ENCODE assay signal across 11 cellular contexts in the genomic region with DNA sequence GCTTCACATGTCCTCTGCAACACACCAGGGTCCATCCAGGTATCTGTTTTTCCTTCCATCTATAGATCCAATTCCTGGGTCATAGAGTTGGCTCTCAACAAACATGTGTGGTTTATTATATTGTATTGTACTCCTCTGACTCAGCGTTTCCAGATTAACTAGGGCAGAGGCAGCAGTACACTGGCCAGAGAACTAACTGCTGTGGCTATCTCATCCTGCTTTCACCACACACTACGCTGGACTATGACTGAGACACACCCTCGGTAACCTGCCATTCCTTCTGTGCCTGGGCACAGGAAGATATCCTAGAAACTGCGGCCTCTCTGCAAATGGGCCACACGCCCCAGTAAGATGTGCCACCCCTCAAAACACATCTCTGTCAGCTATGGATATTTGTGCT.
A peak's percentile ranks its signal among the peaks of the same experiment; 100 is the strongest.
DNase-seq lines count a peak whose midpoint lies in the region; ATAC-seq and TF ChIP-seq lines count a peak whose summit lies in the region.
"Had no signal": no experiment of that assay in that cellular context is flagged by ENCODE, and none has a peak within 500 bp of the region (broad histone marks: within the 10 kb centered on the region; RNA-seq: fewer than 3 reads in every experiment).

No MANE protein-coding gene starts in this region.

- no peak for TF ChIP-seq EP300 in upper lobe of left lung (IDR thresholded peaks at IDR 0.05)

- ATAC-seq in WTC11: no peak
- ATAC-seq in left cardiac atrium: peak; percentile 93 to 94
- ATAC-seq in upper lobe of left lung (ENCODE audit: low FRiP score in 2 of 2): peak; percentile 26 to 54
- ATAC-seq in naive thymus-derived CD4-positive, alpha-beta T cell: no peak

- 0 out of 2 replicates have a peak overlapping the region, but pooled peaks have one; percentile 3 for H3K27ac Mint-ChIP-seq in WTC11
- no peak overlapping the region for H3K27ac Mint-ChIP-seq in naive thymus-derived CD4-positive, alpha-beta T cell

- no peak overlapping the region for H3K4me3 ChIP-seq in upper lobe of left lung
- no peak overlapping the region for H3K4me3 ChIP-seq in naive thymus-derived CD4-positive, alpha-beta T cell (ENCODE audit: low read length)

- TF ChIP-seq POLR2A in upper lobe of left lung (IDR thresholded peaks at IDR 0.05): no peak

- peaks cover 4 to 15% (median 8%) of the 10 kb centered on the region in 4 donors for H3K4me1 ChIP-seq in upper lobe of left lung
- H3K4me1 ChIP-seq in naive thymus-derived CD4-positive, alpha-beta T cell (ENCODE audit: control insufficient read depth in 2 of 2, insufficient read depth in 2 of 2, low read length in 2 of 2): no peaks in the 10 kb centered on the region

- H3K36me3 Mint-ChIP-seq in WTC11: no peaks in the 10 kb centered on the region
- H3K36me3 Mint-ChIP-seq in naive thymus-derived CD4-positive, alpha-beta T cell: no peaks in the 10 kb centered on the region

- no peaks in the 10 kb centered on the region for H3K9me3 Mint-ChIP-seq in WTC11
- no peaks in the 10 kb centered on the region for H3K9me3 Mint-ChIP-seq in naive thymus-derived CD4-positive, alpha-beta T cell

- no peaks in the 10 kb centered on the region for H3K27me3 ChIP-seq in upper lobe of left lung
- no peaks in the 10 kb centered on the region for H3K27me3 ChIP-seq in naive thymus-derived CD4-positive, alpha-beta T cell (ENCODE audit: control insufficient read depth in 2 of 2, insufficient read depth in 2 of 2, low read length in 2 of 2)

- intact Hi-C loops in left cardiac atrium (cut with DNase I): loop anchor here in 1 of 2 donors (10.0 kb wide), 1 partner anchor 256 kb away; no protein-coding TSS in a partner anchor
- intact Hi-C loops in naive thymus-derived CD4-positive, alpha-beta T cell (cut with micrococcal nuclease): loop anchor here in 1 of 2 donors (10.0 kb wide), 1 partner anchor 666 kb away; no protein-coding TSS in a partner anchor

- TF ChIP-seq CTCF in WTC11 (IDR thresholded peaks at IDR 0.05): no peak
- TF ChIP-seq CTCF in upper lobe of left lung (IDR thresholded peaks at IDR 0.05): no peak

- no peaks in the 10 kb centered on the region for H3K27me3 Mint-ChIP-seq in WTC11 (ENCODE audit: low read depth)
- peaks cover 0 to 38% (median 6%) of the 10 kb centered on the region in 5 donors for H3K27me3 Mint-ChIP-seq in naive thymus-derived CD4-positive, alpha-beta T cell

- H3K4me1 Mint-ChIP-seq in WTC11: no peaks in the 10 kb centered on the region; the same call in 1 of the 2 replicates
- H3K4me1 Mint-ChIP-seq in naive thymus-derived CD4-positive, alpha-beta T cell: no peaks in the 10 kb centered on the region

- POLR2A ChIA-PET in WTC11 (lab: Charles Lee): no interaction called here
- POLR2A ChIA-PET in naive thymus-derived CD4-positive, alpha-beta T cell (lab: Charles Lee): no interaction called here

- H3K36me3 ChIP-seq in upper lobe of left lung: peaks cover 0 to 4% (median 0%) of the 10 kb centered on the region in 4 donors
- no peaks in the 10 kb centered on the region for H3K36me3 ChIP-seq in naive thymus-derived CD4-positive, alpha-beta T cell (ENCODE audit: control insufficient read depth in 2 of 3, insufficient read depth in 3 of 3, low read length in 3 of 3)

- 47 to 55% methylated on average over 5 of the region's 5 CpGs for WGBS in upper lobe of left lung, 2 donors

- DNase-seq in NCI-H510A treated with DMSO at 0.1 percent for 48 hours (lab: John Stamatoyannopoulos, UW): peak; percentile 22
- DNase-seq in NCI-H510A (lab: John Stamatoyannopoulos, UW): no peak
- DNase-seq in WTC11 (ENCODE audit: low spot score): no peak
- DNase-seq in left cardiac atrium: peak; percentile 18
- DNase-seq in upper lobe of left lung: no peak
- no peak for DNase-seq in naive thymus-derived CD4-positive, alpha-beta T cell
- no peak for DNase-seq in inferior parietal cortex (ENCODE audit: extremely low spot score)
- DNase-seq in NCI-H524 treated with DMSO at 0.1 percent for 48 hours (lab: John Stamatoyannopoulos, UW): no peak
- DNase-seq: anterior cingulate cortex, NCI-H526 treated with DMSO at 0.1 percent for 48 hours, occipital lobe had no signal

- H3K4me3 Mint-ChIP-seq in WTC11: no peak overlapping the region
- H3K4me3 Mint-ChIP-seq in naive thymus-derived CD4-positive, alpha-beta T cell: no peak overlapping the region

- H3K27ac ChIP-seq in upper lobe of left lung: peak overlapping the region; percentile 3 to 82 (median 52)
- H3K27ac ChIP-seq in naive thymus-derived CD4-positive, alpha-beta T cell (ENCODE audit: low read depth, low read length): no peak overlapping the region

- H3K9me3 ChIP-seq in upper lobe of left lung: no peaks in the 10 kb centered on the region
- H3K9me3 ChIP-seq in naive thymus-derived CD4-positive, alpha-beta T cell (ENCODE audit: control insufficient read depth in 2 of 3, low read length in 3 of 3): no peaks in the 10 kb centered on the region

- CTCF ChIA-PET in WTC11 (lab: Charles Lee): no interaction called here
- CTCF ChIA-PET in naive thymus-derived CD4-positive, alpha-beta T cell (lab: Charles Lee): no interaction called here

TF ChIP-seq in WTC11, 78 proteins besides CTCF, POLR2A, EP300 and RAD21 (continues in another document):
- TF ChIP-seq, protein P1, sequence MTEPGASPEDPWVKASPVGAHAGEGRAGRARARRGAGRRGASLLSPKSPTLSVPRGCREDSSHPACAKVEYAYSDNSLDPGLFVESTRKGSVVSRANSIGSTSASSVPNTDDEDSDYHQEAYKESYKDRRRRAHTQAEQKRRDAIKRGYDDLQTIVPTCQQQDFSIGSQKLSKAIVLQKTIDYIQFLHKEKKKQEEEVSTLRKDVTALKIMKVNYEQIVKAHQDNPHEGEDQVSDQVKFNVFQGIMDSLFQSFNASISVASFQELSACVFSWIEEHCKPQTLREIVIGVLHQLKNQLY (CRISPR knock-in tag; IDR thresholded peaks at IDR 0.05): no peak
- no peak for TF ChIP-seq ZNF219 (CRISPR knock-in tag; IDR thresholded peaks at IDR 0.05; ENCODE audit: borderline replicate concordance)
- TF ChIP-seq, protein P2, sequence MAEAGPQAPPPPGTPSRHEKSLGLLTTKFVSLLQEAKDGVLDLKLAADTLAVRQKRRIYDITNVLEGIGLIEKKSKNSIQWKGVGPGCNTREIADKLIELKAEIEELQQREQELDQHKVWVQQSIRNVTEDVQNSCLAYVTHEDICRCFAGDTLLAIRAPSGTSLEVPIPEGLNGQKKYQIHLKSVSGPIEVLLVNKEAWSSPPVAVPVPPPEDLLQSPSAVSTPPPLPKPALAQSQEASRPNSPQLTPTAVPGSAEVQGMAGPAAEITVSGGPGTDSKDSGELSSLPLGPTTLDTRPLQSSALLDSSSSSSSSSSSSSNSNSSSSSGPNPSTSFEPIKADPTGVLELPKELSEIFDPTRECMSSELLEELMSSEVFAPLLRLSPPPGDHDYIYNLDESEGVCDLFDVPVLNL (CRISPR knock-in tag; IDR thresholded peaks at IDR 0.05; ENCODE audit: borderline replicate concordance, low read depth): no peak
- TF ChIP-seq, protein P3, sequence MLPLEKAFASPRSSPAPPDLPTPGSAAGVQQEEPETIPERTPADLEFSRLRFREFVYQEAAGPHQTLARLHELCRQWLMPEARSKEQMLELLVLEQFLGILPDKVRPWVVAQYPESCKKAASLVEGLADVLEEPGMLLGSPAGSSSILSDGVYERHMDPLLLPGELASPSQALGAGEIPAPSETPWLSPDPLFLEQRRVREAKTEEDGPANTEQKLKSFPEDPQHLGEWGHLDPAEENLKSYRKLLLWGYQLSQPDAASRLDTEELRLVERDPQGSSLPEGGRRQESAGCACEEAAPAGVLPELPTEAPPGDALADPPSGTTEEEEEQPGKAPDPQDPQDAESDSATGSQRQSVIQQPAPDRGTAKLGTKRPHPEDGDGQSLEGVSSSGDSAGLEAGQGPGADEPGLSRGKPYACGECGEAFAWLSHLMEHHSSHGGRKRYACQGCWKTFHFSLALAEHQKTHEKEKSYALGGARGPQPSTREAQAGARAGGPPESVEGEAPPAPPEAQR (CRISPR knock-in tag; IDR thresholded peaks at IDR 0.05): no peak
- TF ChIP-seq NFYB (CRISPR knock-in tag; conservative IDR thresholded peaks at IDR 0.05; ENCODE audit: low read depth): no peak
- TF ChIP-seq, protein P4, sequence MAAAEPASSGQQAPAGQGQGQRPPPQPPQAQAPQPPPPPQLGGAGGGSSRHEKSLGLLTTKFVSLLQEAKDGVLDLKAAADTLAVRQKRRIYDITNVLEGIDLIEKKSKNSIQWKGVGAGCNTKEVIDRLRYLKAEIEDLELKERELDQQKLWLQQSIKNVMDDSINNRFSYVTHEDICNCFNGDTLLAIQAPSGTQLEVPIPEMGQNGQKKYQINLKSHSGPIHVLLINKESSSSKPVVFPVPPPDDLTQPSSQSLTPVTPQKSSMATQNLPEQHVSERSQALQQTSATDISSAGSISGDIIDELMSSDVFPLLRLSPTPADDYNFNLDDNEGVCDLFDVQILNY (CRISPR knock-in tag; IDR thresholded peaks at IDR 0.05): no peak
- TF ChIP-seq GRHL2 (CRISPR knock-in tag; IDR thresholded peaks at IDR 0.05; ENCODE audit: insufficient replicate concordance, severe bottlenecking): no peak
- TF ChIP-seq, protein P5, sequence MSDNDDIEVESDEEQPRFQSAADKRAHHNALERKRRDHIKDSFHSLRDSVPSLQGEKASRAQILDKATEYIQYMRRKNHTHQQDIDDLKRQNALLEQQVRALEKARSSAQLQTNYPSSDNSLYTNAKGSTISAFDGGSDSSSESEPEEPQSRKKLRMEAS (CRISPR knock-in tag; IDR thresholded peaks at IDR 0.05): no peak
- TF ChIP-seq NR1H2 (CRISPR knock-in tag; IDR thresholded peaks at IDR 0.05): no peak
- TF ChIP-seq, protein P6, sequence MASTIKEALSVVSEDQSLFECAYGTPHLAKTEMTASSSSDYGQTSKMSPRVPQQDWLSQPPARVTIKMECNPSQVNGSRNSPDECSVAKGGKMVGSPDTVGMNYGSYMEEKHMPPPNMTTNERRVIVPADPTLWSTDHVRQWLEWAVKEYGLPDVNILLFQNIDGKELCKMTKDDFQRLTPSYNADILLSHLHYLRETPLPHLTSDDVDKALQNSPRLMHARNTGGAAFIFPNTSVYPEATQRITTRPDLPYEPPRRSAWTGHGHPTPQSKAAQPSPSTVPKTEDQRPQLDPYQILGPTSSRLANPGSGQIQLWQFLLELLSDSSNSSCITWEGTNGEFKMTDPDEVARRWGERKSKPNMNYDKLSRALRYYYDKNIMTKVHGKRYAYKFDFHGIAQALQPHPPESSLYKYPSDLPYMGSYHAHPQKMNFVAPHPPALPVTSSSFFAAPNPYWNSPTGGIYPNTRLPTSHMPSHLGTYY (CRISPR knock-in tag; IDR thresholded peaks at IDR 0.05): no peak
- TF ChIP-seq ZNF232 (CRISPR knock-in tag; IDR thresholded peaks at IDR 0.05): no peak

Comparison
In these comparisons a context has a peak if more than half of its experiments do, and no peak if none do; other contexts are left out.
1. DNase-seq: peak in NCI-H510A treated with DMSO at 0.1 percent for 48 hours (single experiment) and left cardiac atrium (single experiment); none in NCI-H510A (single experiment), WTC11 (single experiment), upper lobe of left lung (0 of 2), naive thymus-derived CD4-positive, alpha-beta T cell (0 of 9), inferior parietal cortex (single experiment) and NCI-H524 treated with DMSO at 0.1 percent for 48 hours (single experiment).
2. ATAC-seq: peak in left cardiac atrium (2 of 2) and upper lobe of left lung (2 of 2); none in WTC11 (single experiment) and naive thymus-derived CD4-positive, alpha-beta T cell (single experiment).